ENCODE assay signal across 17 cellular contexts in the genomic region with DNA sequence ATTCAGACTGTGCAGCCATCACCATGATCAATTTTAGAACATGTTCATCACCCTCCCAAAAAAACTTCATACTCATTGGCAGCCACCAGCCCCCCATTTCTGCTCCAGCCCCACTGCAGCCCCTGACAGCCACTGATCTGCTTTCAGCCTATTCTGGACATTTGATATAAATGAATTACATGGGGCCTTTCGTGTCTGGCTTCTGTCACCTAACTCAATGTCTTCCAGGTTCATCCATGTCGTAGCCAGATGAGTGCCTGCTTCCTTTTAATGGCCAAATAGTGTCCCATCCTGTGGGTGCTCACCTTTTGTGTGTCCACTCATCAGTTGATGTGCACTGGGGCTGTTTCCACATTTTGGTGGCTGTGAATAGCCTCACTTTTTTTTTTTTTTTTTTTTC.
"Had no signal": no experiment of that assay in that cellular context is flagged by ENCODE, and none has a peak within 500 bp of the region (broad histone marks: within the 10 kb centered on the region; RNA-seq: fewer than 3 reads in every experiment).

No MANE protein-coding gene starts in this region.

- H3K36me3 Mint-ChIP-seq: activated naive CD8-positive, alpha-beta T cell treated with anti-CD3 and anti-CD28 coated beads, Interleukin-2, amount 10 ng/mL, durations not matched to agents 7 days and 5 days; stimulated activated effector memory CD8-positive, alpha-beta T cell treated with anti-CD3 and anti-CD28 coated beads, Interleukin-12 subunit alpha, Interleukin-12 subunit beta, amount 100 ng/mL, for 72 hours had no signal

- H3K9me3 ChIP-seq: psoas muscle, tibial artery had no signal

- H3K27ac ChIP-seq: brain microvascular endothelial cell had no signal

- H3K4me3 ChIP-seq: psoas muscle had no signal

- H3K27ac Mint-ChIP-seq: activated naive CD8-positive, alpha-beta T cell treated with anti-CD3 and anti-CD28 coated beads, Interleukin-2, amount 10 ng/mL, durations not matched to agents 7 days and 5 days; stimulated activated effector memory CD8-positive, alpha-beta T cell treated with anti-CD3 and anti-CD28 coated beads, Interleukin-12 subunit alpha, Interleukin-12 subunit beta, amount 100 ng/mL, for 72 hours had no signal

- DNase-seq: activated CD4-positive, alpha-beta T cell treated with anti-CD3 and anti-CD28 coated beads, Interleukin-2, amount 50 U/mL, for 1 hour; activated CD8-positive, alpha-beta memory T cell treated with anti-CD3 and anti-CD28 coated beads for 24 hours; activated naive CD8-positive, alpha-beta T cell treated with anti-CD3 and anti-CD28 coated beads, Interleukin-2, amount 10 ng/mL, durations not matched to agents 7 days and 5 days; brain microvascular endothelial cell; cortex of kidney; effector CD8-positive, alpha-beta T cell; stimulated activated CD4-positive, alpha-beta T cell treated with anti-CD3 and anti-CD28 coated beads, Interleukin-12 subunit alpha, Interleukin-12 subunit beta, amount 100 ng/mL, for 4 hours; stimulated activated CD4-positive, alpha-beta T cell treated with anti-CD3 and anti-CD28 coated beads, Interleukin-2, amount 100 ng/mL, for 24 hours; T-helper 1 cell; T1000 had no signal

- H3K4me3 Mint-ChIP-seq: activated naive CD8-positive, alpha-beta T cell treated with anti-CD3 and anti-CD28 coated beads, Interleukin-2, amount 10 ng/mL, durations not matched to agents 7 days and 5 days; central memory CD8-positive, alpha-beta T cell; neural crest cell; stimulated activated effector memory CD8-positive, alpha-beta T cell treated with anti-CD3 and anti-CD28 coated beads, Interleukin-12 subunit alpha, Interleukin-12 subunit beta, amount 100 ng/mL, for 72 hours had no signal

- FAIRE-seq: frontal cortex, islet of Langerhans had no signal

- H3K4me1 Mint-ChIP-seq: activated naive CD8-positive, alpha-beta T cell treated with anti-CD3 and anti-CD28 coated beads, Interleukin-2, amount 10 ng/mL, durations not matched to agents 7 days and 5 days; central memory CD8-positive, alpha-beta T cell; stimulated activated effector memory CD8-positive, alpha-beta T cell treated with anti-CD3 and anti-CD28 coated beads, Interleukin-12 subunit alpha, Interleukin-12 subunit beta, amount 100 ng/mL, for 72 hours had no signal

- H3K4me1 ChIP-seq: psoas muscle had no signal

- H3K36me3 ChIP-seq: brain microvascular endothelial cell, tibial artery had no signal

- H3K9me3 Mint-ChIP-seq: activated naive CD8-positive, alpha-beta T cell treated with anti-CD3 and anti-CD28 coated beads, Interleukin-2, amount 10 ng/mL, durations not matched to agents 7 days and 5 days; central memory CD8-positive, alpha-beta T cell; neural crest cell; stimulated activated effector memory CD8-positive, alpha-beta T cell treated with anti-CD3 and anti-CD28 coated beads, Interleukin-12 subunit alpha, Interleukin-12 subunit beta, amount 100 ng/mL, for 72 hours had no signal
